Comparison of ENCODE assay signal across 26 cellular contexts in the genomic region with DNA sequence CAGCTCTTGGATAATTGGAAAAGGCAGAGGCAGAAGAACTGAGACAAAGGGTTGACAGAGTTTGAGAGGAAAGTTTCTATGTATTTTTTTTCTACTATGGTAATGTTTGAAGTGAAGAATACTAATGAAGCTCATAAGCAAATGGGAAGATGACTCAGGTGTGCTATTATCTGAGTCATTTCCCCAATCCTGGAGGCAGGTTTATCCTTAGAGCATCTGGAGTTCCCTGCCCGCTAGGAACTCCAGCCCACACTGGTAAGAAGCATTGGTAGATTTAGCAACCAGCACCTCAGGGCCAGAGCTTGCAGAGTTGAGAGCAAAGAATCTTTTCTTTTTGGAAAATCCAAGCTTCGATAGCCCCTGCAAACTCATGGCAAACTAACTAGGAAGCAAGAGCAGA. TPM values are rescaled to one million over a fixed set of nuclear protein-coding genes. Genes with fewer than 3 reads are reported as not detected.
DNase-seq lines count a peak whose midpoint lies in the region; ATAC-seq, FAIRE-seq and TF ChIP-seq lines count a peak whose summit lies in the region.
"Had no signal": no experiment of that assay in that cellular context is flagged by ENCODE, and none has a peak within 500 bp of the region (broad histone marks: within the 10 kb centered on the region; RNA-seq: fewer than 3 reads in every experiment).

No MANE protein-coding gene starts in this region.

- no peak overlapping the region for H2AFZ ChIP-seq in trophoblast cell (ENCODE audit: insufficient read depth, low read length, poor library complexity)

- TF ChIP-seq CTCF in bronchial epithelial cell (IDR thresholded peaks at IDR 0.05; ENCODE audit: insufficient read depth, low read length, severe bottlenecking): no peak
- no peak for TF ChIP-seq CTCF in nephron progenitor cell (IDR thresholded peaks at IDR 0.05)

- no peaks in the 10 kb centered on the region for H3K9me3 ChIP-seq in trophoblast cell (ENCODE audit: insufficient read depth, low read depth, low read length)
- H3K9me3 ChIP-seq: heart right ventricle, upper lobe of right lung had no signal

- H2BK5ac ChIP-seq in trophoblast cell (ENCODE audit: low read depth, low read length, poor library complexity): no peak overlapping the region

- no peaks in the 10 kb centered on the region for H3K27me3 Mint-ChIP-seq in activated CD4-positive, alpha-beta T cell treated with anti-CD3 and anti-CD28 coated beads, Interleukin-2, amount 10 ng/mL, durations not matched to agents 24 days and 14 days
- no peaks in the 10 kb centered on the region for H3K27me3 Mint-ChIP-seq in nephron progenitor cell (ENCODE audit: low read depth, poor library complexity)

- H3K36me3 ChIP-seq in bronchial epithelial cell (ENCODE audit: control insufficient read depth, insufficient read depth, low read length) (no peaks in the 10 kb centered on the region), trophoblast cell (ENCODE audit: control insufficient read depth in 1 of 2, insufficient read depth in 2 of 2, low read length in 2 of 2) (no peaks in the 10 kb centered on the region)
- H3K36me3 ChIP-seq: upper lobe of right lung had no signal

- no peak overlapping the region for H3K4me3 Mint-ChIP-seq in activated CD4-positive, alpha-beta T cell treated with anti-CD3 and anti-CD28 coated beads, Interleukin-2, amount 10 ng/mL, durations not matched to agents 24 days and 14 days
- H3K4me3 Mint-ChIP-seq in nephron progenitor cell: no peak overlapping the region
- H3K4me3 Mint-ChIP-seq: T-helper 1 cell treated with Interleukin-12 subunit alpha and Interleukin-12 subunit beta and Interleukin-4 antibody, amounts not matched to agents 30 μg/mL and 1 μg/mL, for 36 hours had no signal

- H2AK5ac ChIP-seq in trophoblast cell (ENCODE audit: low read length): no peak overlapping the region

- peak overlapping the region; percentile 58 for H3K27ac Mint-ChIP-seq in activated CD4-positive, alpha-beta T cell treated with anti-CD3 and anti-CD28 coated beads, Interleukin-2, amount 10 ng/mL, durations not matched to agents 24 days and 14 days
- H3K27ac Mint-ChIP-seq in nephron progenitor cell: no peak overlapping the region
- H3K27ac Mint-ChIP-seq: T-helper 1 cell treated with Interleukin-12 subunit alpha and Interleukin-12 subunit beta and Interleukin-4 antibody, amounts not matched to agents 30 μg/mL and 1 μg/mL, for 36 hours had no signal

- no peak overlapping the region for H4K12ac ChIP-seq in trophoblast cell (ENCODE audit: low read depth, low read length)

- H3K79me1 ChIP-seq in trophoblast cell (ENCODE audit: low read length): no peaks in the 10 kb centered on the region

- no peak for DNase-seq in activated CD4-positive, alpha-beta T cell treated with anti-CD3 and anti-CD28 coated beads, Interleukin-2, amount 10 ng/mL, durations not matched to agents 24 days and 14 days
- DNase-seq in activated CD4-positive, alpha-beta T cell treated with anti-CD3 and anti-CD28 coated beads, Interleukin-2, amount 50 U/mL, for 48 hours: no peak
- DNase-seq in M059J (ENCODE audit: low read depth) (peak; percentile 54), bronchial epithelial cell (ENCODE audit: low read depth) (peak; percentile 85), trophoblast cell (peak; percentile 49 to 50), kidney glomerular epithelial cell (lab: John Stamatoyannopoulos, UW) (no peak), nephron progenitor cell (no peak)
- DNase-seq: activated CD8-positive, alpha-beta memory T cell treated with anti-CD3 and anti-CD28 coated beads, Interleukin-2, amount 50 U/mL, for 4 hours; C1 segment of cervical spinal cord; central memory CD4-positive, alpha-beta T cell; DMS153; HCEC 1CT; heart right ventricle; Kasumi-1; mesenchymal stem cell; NCI-H1436 treated with DMSO at 0.1 percent for 48 hours; NCI-H2227 treated with DMSO at 0.1 percent for 48 hours; retina; stimulated activated naive CD4-positive, alpha-beta T cell; upper lobe of right lung had no signal

- peaks cover 11% of the 10 kb centered on the region for H3K4me1 Mint-ChIP-seq in activated CD4-positive, alpha-beta T cell treated with anti-CD3 and anti-CD28 coated beads, Interleukin-2, amount 10 ng/mL, durations not matched to agents 24 days and 14 days
- H3K4me1 Mint-ChIP-seq in nephron progenitor cell: peaks cover 10% of the 10 kb centered on the region

- H3K18ac ChIP-seq in trophoblast cell (ENCODE audit: low read length): no peak overlapping the region

- no peak for FAIRE-seq in bronchial epithelial cell (lab: Jason Lieb, UNC)
- FAIRE-seq: A204.1, islet of Langerhans had no signal

- H3K4me3 ChIP-seq in bronchial epithelial cell (ENCODE audit: low read depth, low read length): no peak overlapping the region
- no peak overlapping the region for H3K4me3 ChIP-seq in trophoblast cell (ENCODE audit: low read depth, low read length)
- H3K4me3 ChIP-seq: heart right ventricle, upper lobe of right lung had no signal

- H4K8ac ChIP-seq in trophoblast cell (ENCODE audit: low read depth, low read length): no peak overlapping the region

- no peaks in the 10 kb centered on the region for H3K4me1 ChIP-seq in trophoblast cell (ENCODE audit: control insufficient read depth in 1 of 2, insufficient read depth in 2 of 2, low read length in 2 of 2)

- no peak overlapping the region for H3K23ac ChIP-seq in trophoblast cell (ENCODE audit: low read length)

- intact Hi-C loops in activated CD4-positive, alpha-beta T cell treated with anti-CD3 and anti-CD28 coated beads, Interleukin-2, amount 10 ng/mL, durations not matched to agents 24 days and 14 days (cut with micrococcal nuclease): no loop called here

- no peak for ATAC-seq in HG02852 (IDR thresholded peaks at IDR 0.05; ENCODE audit: unreplicated experiment)
- ATAC-seq: activated CD4-positive, CD25-positive, alpha-beta regulatory T cell treated with anti-CD3 and anti-CD28 coated beads, Interleukin-2, amount 50 U/mL, for 24 hours; heart right ventricle; Right ventricle myocardium inferior; upper lobe of right lung had no signal

- H3K27me3 ChIP-seq in bronchial epithelial cell (ENCODE audit: control insufficient read depth, insufficient read depth, low read length) (no peaks in the 10 kb centered on the region), trophoblast cell (ENCODE audit: insufficient read depth, low read length) (no peaks in the 10 kb centered on the region)
- H3K27me3 ChIP-seq: upper lobe of right lung had no signal

- no peak overlapping the region for H2BK120ac ChIP-seq in trophoblast cell (ENCODE audit: insufficient read depth, low read length, poor library complexity)

- H3K14ac ChIP-seq in trophoblast cell (ENCODE audit: low read length): no peak overlapping the region

- H4K91ac ChIP-seq in trophoblast cell (ENCODE audit: low read depth, low read length): no peak overlapping the region

- no peaks in the 10 kb centered on the region for H3K79me2 ChIP-seq in trophoblast cell (ENCODE audit: control insufficient read depth, insufficient read depth, low read length, poor library complexity)

- no peaks in the 10 kb centered on the region for H3K9me3 Mint-ChIP-seq in activated CD4-positive, alpha-beta T cell treated with anti-CD3 and anti-CD28 coated beads, Interleukin-2, amount 10 ng/mL, durations not matched to agents 24 days and 14 days
- H3K9me3 Mint-ChIP-seq in nephron progenitor cell: peaks cover 38% of the 10 kb centered on the region
- H3K9me3 Mint-ChIP-seq: T-helper 1 cell treated with Interleukin-12 subunit alpha and Interleukin-12 subunit beta and Interleukin-4 antibody, amounts not matched to agents 30 μg/mL and 1 μg/mL, for 36 hours had no signal

- no peak overlapping the region for H3K9ac ChIP-seq in trophoblast cell (ENCODE audit: low read length)

- H3K4me2 ChIP-seq in trophoblast cell (ENCODE audit: low read length): no peak overlapping the region

- WGBS in trophoblast cell (ENCODE audit: extremely low coverage, insufficient coverage, insufficient read length): no CpG with 5 or more reads among the region's 2 CpGs

- no peak overlapping the region for H2BK12ac ChIP-seq in trophoblast cell (ENCODE audit: low read length)

- peaks cover 29% of the 10 kb centered on the region for H3K36me3 Mint-ChIP-seq in activated CD4-positive, alpha-beta T cell treated with anti-CD3 and anti-CD28 coated beads, Interleukin-2, amount 10 ng/mL, durations not matched to agents 24 days and 14 days (ENCODE audit: low read depth)
- peaks cover 28% of the 10 kb centered on the region for H3K36me3 Mint-ChIP-seq in nephron progenitor cell (ENCODE audit: low read depth)

- no peak overlapping the region for H3K4ac ChIP-seq in trophoblast cell (ENCODE audit: low read depth, low read length)

- no peak overlapping the region for H3K27ac ChIP-seq in trophoblast cell (ENCODE audit: low read depth, low read length)
- H3K27ac ChIP-seq: heart right ventricle, upper lobe of right lung had no signal

RNA-seq across cellular contexts. Expression of a gene that starts 55.2 kb away (rescaled TPM):
- 27.8 and 28.6 TPM in 2 replicates for total RNA-seq in activated CD4-positive, alpha-beta T cell treated with anti-CD3 and anti-CD28 coated beads, Interleukin-2, amount 10 ng/mL, durations not matched to agents 24 days and 14 days
- total RNA-seq in M059J (2014; rRNA removed; shearing (Covaris generic)): 2.3 and 3.4 TPM in 2 replicates
- 0.26 and 0.38 TPM in 2 replicates for total RNA-seq in bronchial epithelial cell
- 3.1 TPM in 2 replicates for polyA plus RNA-seq in trophoblast cell (2013)

Comparison
In these comparisons a context has a peak if more than half of its experiments do, and no peak if none do; other contexts are left out.
1. DNase-seq: peak in M059J (single experiment), bronchial epithelial cell (single experiment) and trophoblast cell (2 of 2); none in activated CD4-positive, alpha-beta T cell treated with anti-CD3 and anti-CD28 coated beads, Interleukin-2, amount 10 ng/mL, durations not matched to agents 24 days and 14 days (single experiment), activated CD4-positive, alpha-beta T cell treated with anti-CD3 and anti-CD28 coated beads, Interleukin-2, amount 50 U/mL, for 48 hours (0 of 2), kidney glomerular epithelial cell (single experiment) and nephron progenitor cell (single experiment).